8 cellular contexts compared by ENCODE assay signal in the genomic region with DNA sequence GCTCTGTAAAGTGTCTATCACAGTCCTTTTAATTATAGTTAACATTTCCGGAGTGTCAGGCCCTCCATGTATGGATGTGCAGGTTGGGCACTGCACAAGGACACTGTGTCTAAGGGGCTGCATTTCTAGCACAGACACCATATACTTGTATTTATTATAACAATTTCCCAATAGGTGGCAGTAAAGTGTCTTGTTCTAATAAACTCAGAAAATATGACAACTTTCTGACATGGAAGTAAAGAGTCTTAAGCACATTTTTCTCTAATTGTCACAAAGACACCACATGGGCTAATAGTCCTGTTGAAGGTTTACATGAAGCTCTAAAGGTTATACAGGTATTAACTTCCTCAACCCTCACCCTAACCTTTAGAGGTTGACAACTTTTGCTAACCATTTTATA.
DNase-seq lines count a peak whose midpoint lies in the region; TF ChIP-seq lines count a peak whose summit lies in the region.

No MANE protein-coding gene starts in this region.

- no peak overlapping the region for H3K4me2 ChIP-seq in mesenchymal stem cell (ENCODE audit: low read length, poor library complexity, severe bottlenecking)
- no peak overlapping the region for H3K4me2 ChIP-seq in neuronal stem cell (ENCODE audit: insufficient read depth, low read length, poor library complexity, severe bottlenecking)

- no peak overlapping the region for H3K23ac ChIP-seq in mesenchymal stem cell (ENCODE audit: low read length in 2 of 2)
- no peak overlapping the region for H3K23ac ChIP-seq in neuronal stem cell (ENCODE audit: low read depth, low read length, poor library complexity)

- H3K79me1 ChIP-seq in mesenchymal stem cell (replicated peaks; ENCODE audit: low read length, poor library complexity, severe bottlenecking): no peaks in the 10 kb centered on the region
- no peaks in the 10 kb centered on the region for H3K79me1 ChIP-seq in neuronal stem cell (ENCODE audit: low read depth, low read length)

- no peak overlapping the region for H2BK15ac ChIP-seq in mesenchymal stem cell (ENCODE audit: low read depth, poor library complexity, severe bottlenecking)
- H2BK15ac ChIP-seq in neuronal stem cell (ENCODE audit: low read length): no peak overlapping the region

- WGBS in adrenal gland, 4 donors: 71 to 97% (median 82%) methylated on average over 1 of the region's 1 CpG
- WGBS in mesenchymal stem cell: no CpG with 5 or more reads among the region's 1 CpG
- no CpG with 5 or more reads among the region's 1 CpG for WGBS in neuronal stem cell (ENCODE audit: extremely low coverage in 2 of 2, insufficient read length in 2 of 2, insufficient replicate concordance in 1 of 2), 2 donors

- H4K91ac ChIP-seq in mesenchymal stem cell (ENCODE audit: low read length): no peak overlapping the region
- H4K91ac ChIP-seq in neuronal stem cell (ENCODE audit: low read depth, low read length, poor library complexity): no peak overlapping the region

- H2BK120ac ChIP-seq in mesenchymal stem cell (ENCODE audit: low read depth, low read length): no peak overlapping the region
- no peak overlapping the region for H2BK120ac ChIP-seq in neuronal stem cell (ENCODE audit: low read depth, low read length)

- H2BK5ac ChIP-seq in mesenchymal stem cell (ENCODE audit: low read depth, low read length, poor library complexity, severe bottlenecking) (no peak overlapping the region), neuronal stem cell (ENCODE audit: low read length) (no peak overlapping the region)

- TF ChIP-seq CTCF in adrenal gland (IDR thresholded peaks at IDR 0.05) (peak in 4 of 6 experiments; percentile 26 to 40 (median 34)), vagina (IDR thresholded peaks at IDR 0.05) (peak in 1 of 3 experiments; percentile 32)

- H2BK12ac ChIP-seq in mesenchymal stem cell (ENCODE audit: low read length in 2 of 2) (no peak overlapping the region), neuronal stem cell (ENCODE audit: low read length) (no peak overlapping the region)

- H3K9ac ChIP-seq in mesenchymal stem cell (ENCODE audit: low read length): no peak overlapping the region
- H3K9ac ChIP-seq in neuronal stem cell (ENCODE audit: low read depth, low read length, poor library complexity): no peak overlapping the region

- H3K9me3 ChIP-seq in adrenal gland (replicated peaks in 1 of 3) (no peaks in the 10 kb centered on the region), mesenchymal stem cell (ENCODE audit: control insufficient read depth, low read length) (no peaks in the 10 kb centered on the region), neuronal stem cell (replicated peaks in 1 of 2; ENCODE audit: control insufficient read depth in 2 of 2, insufficient read depth in 1 of 2, low read depth in 1 of 2, low read length in 2 of 2) (no peaks in the 10 kb centered on the region), vagina (no peaks in the 10 kb centered on the region)

- DNase-seq in DMS153 (lab: John Stamatoyannopoulos, UW): peak; percentile 51
- DNase-seq in KBM-7: peak; percentile 26
- DNase-seq in adrenal gland: peak in 3 of 7 donors; percentile 6 to 42 (median 7)
- DNase-seq in mesenchymal stem cell: peak; percentile 57
- no peak for DNase-seq in neuronal stem cell (ENCODE audit: low spot score)
- no peak for DNase-seq in stimulated activated CD4-positive, alpha-beta T cell treated with anti-CD3 and anti-CD28 coated beads, Interleukin-1b, Interleukin-23, amount 100 ng/mL, for 48 hours
- DNase-seq in NCI-H510A treated with DMSO at 0.1 percent for 48 hours (lab: John Stamatoyannopoulos, UW): no peak
- DNase-seq in vagina (ENCODE audit: extremely low spot score in 2 of 2): no peak

- H3K27ac ChIP-seq in adrenal gland: peak overlapping the region in 1 of 5 donors; percentile 43
- H3K27ac ChIP-seq in mesenchymal stem cell (ENCODE audit: low read length, poor library complexity, severe bottlenecking): no peak overlapping the region
- no peak overlapping the region for H3K27ac ChIP-seq in neuronal stem cell (replicated peaks; ENCODE audit: low read length)
- H3K27ac ChIP-seq in vagina: no peak overlapping the region

- in situ Hi-C loops in KBM-7 (cut with MboI; ENCODE audit: low pct_unique_long_range_greater_than_20kb, low sequenced_read_pairs): no loop called here

- H3K14ac ChIP-seq in mesenchymal stem cell (ENCODE audit: low read length in 2 of 2) (no peak overlapping the region), neuronal stem cell (ENCODE audit: low read length) (no peak overlapping the region)

- peaks cover 10 to 17% of the 10 kb centered on the region in 2 donors for H3K4me1 ChIP-seq in adrenal gland (replicated peaks in 1 of 2)
- H3K4me1 ChIP-seq in mesenchymal stem cell (ENCODE audit: control insufficient read depth, insufficient read depth, low read depth, low read length): peaks cover 2% of the 10 kb centered on the region
- H3K4me1 ChIP-seq in neuronal stem cell (ENCODE audit: control insufficient read depth in 2 of 2, insufficient read depth in 1 of 2, low read depth in 1 of 2, low read length in 2 of 2): peaks cover 3 to 9% of the 10 kb centered on the region in 2 donors
- H3K4me1 ChIP-seq in vagina: peaks cover 15% of the 10 kb centered on the region

- H2AK5ac ChIP-seq in mesenchymal stem cell (ENCODE audit: low read length, severe bottlenecking) (no peak overlapping the region), neuronal stem cell (ENCODE audit: low read depth, low read length) (no peak overlapping the region)

- H3K4me3 ChIP-seq in adrenal gland: no peak overlapping the region
- no peak overlapping the region for H3K4me3 ChIP-seq in mesenchymal stem cell (ENCODE audit: insufficient read depth in 1 of 2, low read depth in 1 of 2, low read length in 2 of 2)
- H3K4me3 ChIP-seq in neuronal stem cell (ENCODE audit: low read length in 2 of 2): no peak overlapping the region
- no peak overlapping the region for H3K4me3 ChIP-seq in vagina

- H4K8ac ChIP-seq in mesenchymal stem cell (ENCODE audit: low read length) (no peak overlapping the region), neuronal stem cell (ENCODE audit: low read depth, low read length) (no peak overlapping the region)

- H2AFZ ChIP-seq in mesenchymal stem cell (ENCODE audit: low read depth, low read length) (no peak overlapping the region), neuronal stem cell (ENCODE audit: low read length) (no peak overlapping the region)

- no peaks in the 10 kb centered on the region for H3K27me3 ChIP-seq in adrenal gland
- peaks cover 0 to 65% of the 10 kb centered on the region in 2 experiments for H3K27me3 ChIP-seq in mesenchymal stem cell (ENCODE audit: control insufficient read depth in 1 of 2, insufficient read depth in 1 of 2, low read length in 2 of 2)
- peaks cover 0 to 3% (median 0%) of the 10 kb centered on the region in 3 experiments for H3K27me3 ChIP-seq in neuronal stem cell (ENCODE audit: control insufficient read depth in 3 of 3, insufficient read depth in 3 of 3, low read depth in 1 of 3, low read length in 3 of 3)
- no peaks in the 10 kb centered on the region for H3K27me3 ChIP-seq in vagina

- no peak overlapping the region for H3K18ac ChIP-seq in mesenchymal stem cell (ENCODE audit: low read depth in 1 of 2, low read length in 2 of 2)
- H3K18ac ChIP-seq in neuronal stem cell (ENCODE audit: low read length): no peak overlapping the region

- no peaks in the 10 kb centered on the region for H3K36me3 ChIP-seq in adrenal gland (replicated peaks in 1 of 2)
- peaks cover 0 to 78% of the 10 kb centered on the region in 2 experiments for H3K36me3 ChIP-seq in mesenchymal stem cell (ENCODE audit: control insufficient read depth in 1 of 2, insufficient read depth in 2 of 2, low read depth in 1 of 2, low read length in 2 of 2)
- H3K36me3 ChIP-seq in neuronal stem cell (replicated peaks in 1 of 2; ENCODE audit: control insufficient read depth in 2 of 2, insufficient read depth in 2 of 2, low read length in 2 of 2): no peaks in the 10 kb centered on the region
- H3K36me3 ChIP-seq in vagina: no peaks in the 10 kb centered on the region

- intact Hi-C loops in adrenal gland (cut with DNase I) (loop anchor here (5.0 kb wide), 2 partner anchors 182 to 187 kb away; no protein-coding TSS in a partner anchor), vagina (cut with DNase I) (no loop called here)

- H3K4ac ChIP-seq in mesenchymal stem cell (ENCODE audit: low read depth in 1 of 2, low read length in 2 of 2) (no peak overlapping the region), neuronal stem cell (ENCODE audit: low read length) (no peak overlapping the region)

- no peak for TF ChIP-seq POLR2A in adrenal gland (IDR thresholded peaks at IDR 0.05)
- TF ChIP-seq POLR2A in vagina (IDR thresholded peaks at IDR 0.05): no peak

Comparison
In these comparisons a context has a peak if more than half of its experiments do, and no peak if none do; other contexts are left out.
1. DNase-seq: peak in DMS153 (single experiment), KBM-7 (single experiment) and mesenchymal stem cell (single experiment); none in neuronal stem cell (single experiment), stimulated activated CD4-positive, alpha-beta T cell treated with anti-CD3 and anti-CD28 coated beads, Interleukin-1b, Interleukin-23, amount 100 ng/mL, for 48 hours (single experiment), NCI-H510A treated with DMSO at 0.1 percent for 48 hours (single experiment) and vagina (0 of 2).